ENCODE assay signal across 1 cellular context in the genomic region with DNA sequence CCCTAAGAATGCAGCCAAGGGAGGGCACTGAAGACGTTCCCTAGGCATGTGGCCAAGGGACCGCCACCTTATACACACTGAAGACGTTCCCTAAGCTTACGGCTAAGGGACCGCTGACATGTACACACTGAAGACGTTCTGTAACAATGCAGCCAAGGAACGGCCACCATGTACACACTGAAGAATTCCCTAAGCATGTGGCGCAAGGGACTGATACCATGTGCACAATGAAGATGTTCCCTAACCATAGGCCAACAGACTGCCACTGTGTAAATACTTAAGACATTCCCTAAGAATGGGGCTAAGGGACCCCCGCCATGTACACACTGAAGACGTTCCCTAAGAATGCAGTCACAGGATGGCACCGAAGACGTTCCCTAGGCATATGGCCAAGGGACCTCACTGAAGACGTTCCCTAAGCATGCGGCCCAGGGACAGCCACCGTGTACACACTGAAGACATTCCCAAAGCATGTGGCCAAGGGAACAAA.
A peak's percentile ranks its signal among the peaks of the same experiment; 100 is the strongest.
TF ChIP-seq lines count a peak whose summit lies in the region.

No MANE protein-coding gene starts in this region.

TF ChIP-seq in H1, 55 proteins besides CTCF, POLR2A, EP300 and RAD21:
- TF ChIP-seq CHD2 (IDR thresholded peaks at IDR 0.05; ENCODE audit: low read length) (no peak), SP1 (IDR thresholded peaks at IDR 0.05; ENCODE audit: low read depth, low read length) (peak; percentile 14; the same call in 1 of the 2 replicates)
- TF ChIP-seq, protein P1, sequence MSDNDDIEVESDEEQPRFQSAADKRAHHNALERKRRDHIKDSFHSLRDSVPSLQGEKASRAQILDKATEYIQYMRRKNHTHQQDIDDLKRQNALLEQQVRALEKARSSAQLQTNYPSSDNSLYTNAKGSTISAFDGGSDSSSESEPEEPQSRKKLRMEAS (IDR thresholded peaks at IDR 0.05) = peak; percentile 39; the same call in 1 of the 2 replicates
